Comparison of ENCODE assay signal across 8 cellular contexts in genomic region chr14:75982724-75983358, GRCh38. TPM values are rescaled to one million over a fixed set of nuclear protein-coding genes. Genes with fewer than 3 reads are reported as not detected.
DNase-seq lines count a peak whose midpoint lies in the region; ATAC-seq lines count a peak whose summit lies in the region.

No MANE protein-coding gene starts in this region.

- H3K9ac ChIP-seq in rectal smooth muscle tissue (ENCODE audit: low read length): no peak overlapping the region

- no peaks in the 10 kb centered on the region for H3K36me3 ChIP-seq in rectal smooth muscle tissue (ENCODE audit: control insufficient read depth, insufficient read depth, low read length)

- no peaks in the 10 kb centered on the region for H3K27me3 Mint-ChIP-seq in activated naive CD4-positive, alpha-beta T cell treated with anti-CD3 and anti-CD28 coated beads, Interleukin-2, amount 50 U/mL, for 24 hours
- peaks cover 4% of the 10 kb centered on the region for H3K27me3 Mint-ChIP-seq in activated naive CD8-positive, alpha-beta T cell treated with anti-CD3 and anti-CD28 coated beads, Interleukin-2, amount 10 ng/mL, durations not matched to agents 7 days and 5 days

- H3K36me3 Mint-ChIP-seq in activated naive CD4-positive, alpha-beta T cell treated with anti-CD3 and anti-CD28 coated beads, Interleukin-2, amount 50 U/mL, for 24 hours: no peaks in the 10 kb centered on the region
- no peaks in the 10 kb centered on the region for H3K36me3 Mint-ChIP-seq in activated naive CD8-positive, alpha-beta T cell treated with anti-CD3 and anti-CD28 coated beads, Interleukin-2, amount 10 ng/mL, durations not matched to agents 7 days and 5 days

- no peak for DNase-seq in activated naive CD4-positive, alpha-beta T cell treated with anti-CD3 and anti-CD28 coated beads, Interleukin-2, amount 50 U/mL, for 16 hours
- DNase-seq in HuH-7.5 (ENCODE audit: low spot score): peak; percentile 57
- no peak for DNase-seq in activated naive CD8-positive, alpha-beta T cell treated with anti-CD3 and anti-CD28 coated beads, Interleukin-2, amount 10 ng/mL, durations not matched to agents 7 days and 5 days
- peak; percentile 88 for DNase-seq in left ventricle myocardium superior
- DNase-seq in NCI-H526 treated with DMSO at 0.1 percent for 48 hours (lab: John Stamatoyannopoulos, UW): no peak

- H3K27ac ChIP-seq in rectal smooth muscle tissue (ENCODE audit: low read depth, low read length): peak overlapping the region; percentile 93

- H3K4me1 ChIP-seq in rectal smooth muscle tissue (ENCODE audit: control insufficient read depth, insufficient read depth, low read length): peaks cover 19% of the 10 kb centered on the region

- no peaks in the 10 kb centered on the region for H3K27me3 ChIP-seq in rectal smooth muscle tissue (ENCODE audit: control insufficient read depth, insufficient read depth, low read length)

- intact Hi-C loops in left ventricle myocardium superior (cut with micrococcal nuclease): loop anchor here (5.0 kb wide), 1 partner anchor 276 kb away; no protein-coding TSS in a partner anchor

- ATAC-seq in activated naive CD8-positive, alpha-beta T cell treated with anti-CD3 and anti-CD28 coated beads, Interleukin-2, amount 10 ng/mL, durations not matched to agents 7 days and 5 days (ENCODE audit: low read depth): peak; percentile 21
- ATAC-seq in left ventricle myocardium superior (peak; percentile 58), GM18520 (IDR thresholded peaks at IDR 0.05; ENCODE audit: unreplicated experiment) (no peak)

- peaks cover 54% of the 10 kb centered on the region for H3K4me1 Mint-ChIP-seq in activated naive CD4-positive, alpha-beta T cell treated with anti-CD3 and anti-CD28 coated beads, Interleukin-2, amount 50 U/mL, for 24 hours
- H3K4me1 Mint-ChIP-seq in activated naive CD8-positive, alpha-beta T cell treated with anti-CD3 and anti-CD28 coated beads, Interleukin-2, amount 10 ng/mL, durations not matched to agents 7 days and 5 days: peaks cover 35% of the 10 kb centered on the region

- H3K27ac Mint-ChIP-seq in activated naive CD4-positive, alpha-beta T cell treated with anti-CD3 and anti-CD28 coated beads, Interleukin-2, amount 50 U/mL, for 24 hours: no peak overlapping the region
- no peak overlapping the region for H3K27ac Mint-ChIP-seq in activated naive CD8-positive, alpha-beta T cell treated with anti-CD3 and anti-CD28 coated beads, Interleukin-2, amount 10 ng/mL, durations not matched to agents 7 days and 5 days

- H3K4me3 Mint-ChIP-seq in activated naive CD4-positive, alpha-beta T cell treated with anti-CD3 and anti-CD28 coated beads, Interleukin-2, amount 50 U/mL, for 24 hours: peak overlapping the region; percentile 78
- peak overlapping the region; percentile 89 for H3K4me3 Mint-ChIP-seq in activated naive CD8-positive, alpha-beta T cell treated with anti-CD3 and anti-CD28 coated beads, Interleukin-2, amount 10 ng/mL, durations not matched to agents 7 days and 5 days

- no peaks in the 10 kb centered on the region for H3K9me3 Mint-ChIP-seq in activated naive CD4-positive, alpha-beta T cell treated with anti-CD3 and anti-CD28 coated beads, Interleukin-2, amount 50 U/mL, for 24 hours
- no peaks in the 10 kb centered on the region for H3K9me3 Mint-ChIP-seq in activated naive CD8-positive, alpha-beta T cell treated with anti-CD3 and anti-CD28 coated beads, Interleukin-2, amount 10 ng/mL, durations not matched to agents 7 days and 5 days

- H3K4me3 ChIP-seq in rectal smooth muscle tissue (ENCODE audit: low read length): peak overlapping the region; percentile 51

- POLR2A ChIA-PET in activated naive CD8-positive, alpha-beta T cell treated with anti-CD3 and anti-CD28 coated beads, Interleukin-2, amount 10 ng/mL, durations not matched to agents 7 days and 5 days (lab: Charles Lee): interaction anchor here (0.6 to 1.5 kb wide), 3 partner anchors 76 to 274 kb away, joined by 3 to 10 read pairs (median 6); no protein-coding TSS in a partner anchor

RNA-seq across cellular contexts. Expression of gene TGFB3, which starts 1.0 kb away (rescaled TPM):
- 1 to 10 TPM; 3.3 to 3.5 TPM for total RNA-seq in activated naive CD8-positive, alpha-beta T cell treated with anti-CD3 and anti-CD28 coated beads, Interleukin-2, amount 10 ng/mL, durations not matched to agents 7 days and 5 days
- total RNA-seq in left ventricle myocardium superior: 22.8 TPM

RNA-seq across cellular contexts. Expression of gene IFT43, which starts 2.7 kb away (rescaled TPM):
- 1 to 10 TPM; 8.0 to 8.2 TPM for total RNA-seq in activated naive CD8-positive, alpha-beta T cell treated with anti-CD3 and anti-CD28 coated beads, Interleukin-2, amount 10 ng/mL, durations not matched to agents 7 days and 5 days
- total RNA-seq in left ventricle myocardium superior: 29.1 TPM

Comparison
In these comparisons a context has a peak if more than half of its experiments do, and no peak if none do; other contexts are left out.
1. DNase-seq: peak in HuH-7.5 (single experiment) and left ventricle myocardium superior (single experiment); none in activated naive CD4-positive, alpha-beta T cell treated with anti-CD3 and anti-CD28 coated beads, Interleukin-2, amount 50 U/mL, for 16 hours (single experiment), activated naive CD8-positive, alpha-beta T cell treated with anti-CD3 and anti-CD28 coated beads, Interleukin-2, amount 10 ng/mL, durations not matched to agents 7 days and 5 days (single experiment) and NCI-H526 treated with DMSO at 0.1 percent for 48 hours (single experiment).